ENCODE assay signal across 18 cellular contexts in genomic region chr9:136690841-136691261, GRCh38. TPM values are rescaled to one million over a fixed set of nuclear protein-coding genes. Genes with fewer than 3 reads are reported as not detected.
A peak's percentile ranks its signal among the peaks of the same experiment; 100 is the strongest.
DNase-seq lines count a peak whose midpoint lies in the region; FAIRE-seq and TF ChIP-seq lines count a peak whose summit lies in the region.
"Had no signal": no experiment of that assay in that cellular context is flagged by ENCODE, and none has a peak within 500 bp of the region (broad histone marks: within the 10 kb centered on the region; RNA-seq: fewer than 3 reads in every experiment).

No MANE protein-coding gene starts in this region.

- intact Hi-C loops in kidney (cut with DNase I) (no loop called here), vagina (cut with DNase I) (no loop called here)

- peak overlapping the region; percentile 41 to 76 for H3K27ac ChIP-seq in kidney (ENCODE audit: low read depth in 2 of 2, low read length in 2 of 2)
- peak overlapping the region; percentile 30 for H3K27ac ChIP-seq in subcutaneous abdominal adipose tissue (ENCODE audit: low read depth, low read length)
- no peak overlapping the region for H3K27ac ChIP-seq in vagina
- H3K27ac ChIP-seq: dorsolateral prefrontal cortex, testis had no signal

- FAIRE-seq in kidney (lab: Jason Lieb, UNC) = no peak
- FAIRE-seq: astrocyte had no signal

- H3K36me3 ChIP-seq in kidney (ENCODE audit: control insufficient read depth in 1 of 2, insufficient read depth in 2 of 2, low read length in 2 of 2) = no peaks in the 10 kb centered on the region
- no peaks in the 10 kb centered on the region for H3K36me3 ChIP-seq in subcutaneous abdominal adipose tissue (ENCODE audit: control insufficient read depth in 5 of 5, insufficient read depth in 5 of 5, low read length in 5 of 5)
- no peaks in the 10 kb centered on the region for H3K36me3 ChIP-seq in vagina

- DNase-seq in NCI-H2029 (lab: John Stamatoyannopoulos, UW) (peak; percentile 56), cerebellum (ENCODE audit: low spot score) (peak; percentile 48), kidney (peak; percentile 92), vagina (ENCODE audit: extremely low spot score in 2 of 2) (no peak), OCI-M1 (lab: John Stamatoyannopoulos, UW) (no peak), T1000 (lab: John Stamatoyannopoulos, UW) (no peak)
- DNase-seq: activated gamma-delta T cell treated with Interleukin-2 at 50 U/mL for 16 hours; C1 segment of cervical spinal cord; dorsolateral prefrontal cortex; EL; HCEC 1CT; hypothalamus; naive thymus-derived CD4-positive, alpha-beta T cell; retina; stimulated activated CD4-positive, alpha-beta T cell treated with anti-CD3 and anti-CD28 coated beads, Interleukin-1b, Interleukin-23, amount 100 ng/mL, for 48 hours; testis had no signal

- TF ChIP-seq POLR2A in vagina (IDR thresholded peaks at IDR 0.05) = no peak

- H3K9ac ChIP-seq in kidney (ENCODE audit: low read length in 2 of 2) (no peak overlapping the region), subcutaneous abdominal adipose tissue (ENCODE audit: low read length in 5 of 5) (peak overlapping the region in 1 of 5 donors; percentile 27)

- H3K27me3 ChIP-seq in subcutaneous abdominal adipose tissue (ENCODE audit: control insufficient read depth in 5 of 5, insufficient read depth in 4 of 5, low read length in 5 of 5) (no peaks in the 10 kb centered on the region), vagina (no peaks in the 10 kb centered on the region)
- H3K27me3 ChIP-seq: testis had no signal

- H3K4me1 ChIP-seq in kidney (ENCODE audit: control insufficient read depth in 1 of 2, insufficient read depth in 1 of 2, low read depth in 1 of 2, low read length in 2 of 2) (peaks cover 8 to 42% of the 10 kb centered on the region in 2 donors), subcutaneous abdominal adipose tissue (ENCODE audit: control insufficient read depth in 5 of 5, insufficient read depth in 5 of 5, low read length in 5 of 5) (peaks cover 2 to 57% (median 51%) of the 10 kb centered on the region in 5 donors), vagina (peaks cover 31% of the 10 kb centered on the region)

- H3K4me3 ChIP-seq in kidney (ENCODE audit: low read length in 2 of 2) (no peak overlapping the region), subcutaneous abdominal adipose tissue (ENCODE audit: low read depth in 1 of 5, low read length in 5 of 5) (no peak overlapping the region), vagina (no peak overlapping the region)
- H3K4me3 ChIP-seq: dorsolateral prefrontal cortex, testis had no signal

- H3K9me3 ChIP-seq in kidney (ENCODE audit: control insufficient read depth in 1 of 2, low read length in 2 of 2) (no peaks in the 10 kb centered on the region), subcutaneous abdominal adipose tissue (ENCODE audit: control insufficient read depth in 5 of 5, low read length in 5 of 5) (no peaks in the 10 kb centered on the region), vagina (no peaks in the 10 kb centered on the region)
- H3K9me3 ChIP-seq: testis had no signal

- no peak for TF ChIP-seq CTCF in kidney (IDR thresholded peaks at IDR 0.05; ENCODE audit: borderline replicate concordance, extremely low read depth, insufficient read depth)
- no peak for TF ChIP-seq CTCF in vagina (IDR thresholded peaks at IDR 0.05)

RNA-seq across cellular contexts. Expression of gene AGPAT2, which starts 3.6 kb away (rescaled TPM):
- 2.8 TPM for total RNA-seq in cerebellum
- total RNA-seq in kidney = 83.6 TPM
- polyA plus RNA-seq in kidney (ENCODE audit: insufficient read depth, low read depth, low replicate concordance) = 73.4 TPM
- 87.2 TPM for total RNA-seq in vagina

RNA-seq across cellular contexts. Expression of gene DIPK1B, which starts 21.5 kb away (rescaled TPM):
- 24.1 TPM for total RNA-seq in cerebellum
- 7.5 TPM for total RNA-seq in kidney
- polyA plus RNA-seq in kidney (ENCODE audit: insufficient read depth, low read depth, low replicate concordance) = 22.6 TPM
- 11.5 TPM for total RNA-seq in vagina

RNA-seq across cellular contexts. Expression of gene EGFL7, which starts 28.1 kb away (rescaled TPM):
- total RNA-seq in cerebellum (11.6 TPM), kidney (140 TPM), vagina (272 TPM)
- 137 TPM for polyA plus RNA-seq in kidney (ENCODE audit: insufficient read depth, low read depth, low replicate concordance)
- polyA plus RNA-seq: naive thymus-derived CD4-positive, alpha-beta T cell had no signal

RNA-seq across cellular contexts. Expression of gene LCN10, which starts 51.9 kb away (rescaled TPM):
- total RNA-seq in cerebellum (not detected), kidney (8.4 TPM), vagina (8.3 TPM)
- 3.9 TPM for polyA plus RNA-seq in kidney (ENCODE audit: insufficient read depth, low read depth, low replicate concordance)
- total RNA-seq: astrocyte had no signal

RNA-seq across cellular contexts. Expression of gene LCN6, which starts 57.5 kb away (rescaled TPM):
- total RNA-seq in cerebellum (not detected), kidney (16.0 TPM), vagina (17.9 TPM)
- polyA plus RNA-seq in kidney (ENCODE audit: insufficient read depth, low read depth, low replicate concordance) = not detected
- total RNA-seq: astrocyte; naive thymus-derived CD4-positive, alpha-beta T cell had no signal
- polyA plus RNA-seq: naive thymus-derived CD4-positive, alpha-beta T cell had no signal

Comparison
In these comparisons a context has a peak if more than half of its experiments do, and no peak if none do; other contexts are left out.
1. DNase-seq: peak in NCI-H2029 (single experiment), cerebellum (single experiment) and kidney (single experiment); none in vagina (0 of 2), OCI-M1 (single experiment) and T1000 (single experiment).
2. RNA of gene AGPAT2, which starts 3.6 kb away (total RNA-seq): 87.2 TPM in vagina (single experiment) and 83.6 TPM in kidney (single experiment); 2.8 TPM in cerebellum (single experiment); every median in the first group is over 10 times any median in the second.
3. RNA of gene EGFL7, which starts 28.1 kb away (total RNA-seq): 272 TPM in vagina (single experiment) and 140 TPM in kidney (single experiment); 11.6 TPM in cerebellum (single experiment); every median in the first group is over 10 times any median in the second.